In the genomic region with DNA sequence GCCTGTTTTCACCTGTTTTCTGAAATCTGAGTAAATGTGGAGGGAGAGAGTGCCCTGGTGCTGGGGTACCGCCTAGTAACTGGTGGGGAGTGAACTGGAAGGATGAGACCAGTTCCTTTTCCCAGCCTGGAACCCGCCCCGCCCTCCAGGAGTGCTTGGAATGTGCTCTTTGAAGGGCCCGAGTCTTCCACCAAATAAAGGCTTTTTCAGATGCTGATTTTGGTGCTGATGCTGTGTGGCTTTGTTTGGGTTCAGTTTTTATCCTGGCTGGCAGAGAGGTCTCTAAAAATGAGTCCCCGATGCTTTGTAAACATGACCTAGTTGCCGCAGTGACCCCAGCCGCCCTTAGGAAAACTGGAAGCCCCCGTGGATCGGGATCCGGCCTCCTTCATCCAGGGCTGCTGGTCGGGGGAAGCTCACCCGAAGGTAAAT, we compare ENCODE assay signal across 19 cellular contexts. TPM values are rescaled to one million over a fixed set of nuclear protein-coding genes. Genes with fewer than 3 reads are reported as not detected.
A peak's percentile ranks its signal among the peaks of the same experiment; 100 is the strongest.
DNase-seq lines count a peak whose midpoint lies in the region; ATAC-seq and TF ChIP-seq lines count a peak whose summit lies in the region.
"Had no signal": no experiment of that assay in that cellular context is flagged by ENCODE, and none has a peak within 500 bp of the region (broad histone marks: within the 10 kb centered on the region; RNA-seq: fewer than 3 reads in every experiment).

No MANE protein-coding gene starts in this region.

- DNase-seq in activated T-cell treated with anti-CD3 and anti-CD28 coated beads, Interleukin-2, amount 50 U/mL, for 24 hours: no peak
- DNase-seq in activated T-cell treated with anti-CD3 and anti-CD28 coated beads for 4 hours (no peak), endothelial cell (ENCODE audit: low spot score) (no peak), mesendoderm (peak; percentile 87), type B pancreatic cell (ENCODE audit: extremely low spot score, unreplicated experiment) (no peak), NCI-H1436 treated with DMSO at 0.1 percent for 48 hours (lab: John Stamatoyannopoulos, UW) (no peak), 8988T (no peak)
- DNase-seq: activated effector memory CD4-positive, alpha-beta T cell treated with anti-CD3 and anti-CD28 coated beads, Interleukin-2, amount 50 U/mL, for 16 hours; mammary epithelial cell; NCI-H2029 treated with DMSO at 0.1 percent for 48 hours had no signal

- H3K18ac ChIP-seq in mesendoderm (ENCODE audit: low read length): peak overlapping the region; percentile 57

- no peaks in the 10 kb centered on the region for H3K79me2 ChIP-seq in mesendoderm (ENCODE audit: control insufficient read depth, insufficient read depth, low read length)

- no peak overlapping the region for H3K23ac ChIP-seq in mesendoderm (ENCODE audit: low read length)

- H3K4ac ChIP-seq in mesendoderm (ENCODE audit: low read depth, low read length): no peak overlapping the region

- peak overlapping the region; percentile 34 for H3K4me2 ChIP-seq in mesendoderm (ENCODE audit: low read length)
- H3K4me2 ChIP-seq: hepatocyte had no signal

- no peaks in the 10 kb centered on the region for H3K27me3 Mint-ChIP-seq in activated T-cell treated with anti-CD3 and anti-CD28 coated beads, Interleukin-2, amount 50 U/mL, for 24 hours
- H3K27me3 Mint-ChIP-seq in endothelial cell (ENCODE audit: unreplicated experiment): peaks cover 8% of the 10 kb centered on the region
- no peaks in the 10 kb centered on the region for H3K27me3 Mint-ChIP-seq in type B pancreatic cell

- peaks cover 65% of the 10 kb centered on the region for H3K4me1 Mint-ChIP-seq in activated T-cell treated with anti-CD3 and anti-CD28 coated beads, Interleukin-2, amount 50 U/mL, for 24 hours (ENCODE audit: low read depth)
- H3K4me1 Mint-ChIP-seq in endothelial cell (ENCODE audit: unreplicated experiment) (peaks cover 60% of the 10 kb centered on the region), type B pancreatic cell (ENCODE audit: unreplicated experiment) (peaks cover 51% of the 10 kb centered on the region)

- peak overlapping the region; percentile 48 for H3K9ac ChIP-seq in mesendoderm (ENCODE audit: low read length)

- no peak for TF ChIP-seq CTCF in endothelial cell (IDR thresholded peaks at IDR 0.05; ENCODE audit: unreplicated experiment)
- TF ChIP-seq CTCF in type B pancreatic cell (conservative IDR thresholded peaks at IDR 0.05): no peak

- no peak overlapping the region for H2AK5ac ChIP-seq in mesendoderm (ENCODE audit: low read length)

- H4K5ac ChIP-seq in mesendoderm (ENCODE audit: low read length): no peak overlapping the region

- ATAC-seq in GM18868 (IDR thresholded peaks at IDR 0.05; ENCODE audit: unreplicated experiment): no peak
- ATAC-seq: Panc1 had no signal

- H2BK120ac ChIP-seq in mesendoderm (ENCODE audit: low read depth, low read length): no peak overlapping the region

- no peak overlapping the region for H2BK5ac ChIP-seq in mesendoderm (ENCODE audit: low read length)

- H2BK15ac ChIP-seq in mesendoderm (replicated peaks; ENCODE audit: low read depth): no peak overlapping the region

- peaks cover 13% of the 10 kb centered on the region for H3K4me1 ChIP-seq in mesendoderm (ENCODE audit: control insufficient read depth, low read depth, low read length)

- H3K4me3 ChIP-seq in mesendoderm (ENCODE audit: low read length): no peak overlapping the region
- H3K4me3 ChIP-seq: ascending aorta, esophagus muscularis mucosa, hepatocyte, tibial nerve had no signal

- no CpG with 5 or more reads among the region's 12 CpGs for WGBS in mesendoderm (ENCODE audit: extremely low coverage, insufficient coverage, low lambda C conversion rate)

- H3K56ac ChIP-seq in mesendoderm (ENCODE audit: low read length): peak overlapping the region; percentile 73

- H3K36me3 Mint-ChIP-seq in activated T-cell treated with anti-CD3 and anti-CD28 coated beads, Interleukin-2, amount 50 U/mL, for 24 hours (ENCODE audit: low read depth): peaks cover 30% of the 10 kb centered on the region
- H3K36me3 Mint-ChIP-seq in endothelial cell (ENCODE audit: low read depth, unreplicated experiment) (peaks cover 23% of the 10 kb centered on the region), type B pancreatic cell (peaks cover 21% of the 10 kb centered on the region)

- no peak overlapping the region for H3K4me3 Mint-ChIP-seq in activated T-cell treated with anti-CD3 and anti-CD28 coated beads, Interleukin-2, amount 50 U/mL, for 24 hours
- H3K4me3 Mint-ChIP-seq in endothelial cell (ENCODE audit: unreplicated experiment): peak overlapping the region; percentile 16
- peak overlapping the region; percentile 56 for H3K4me3 Mint-ChIP-seq in type B pancreatic cell

- H3K27me3 ChIP-seq in mesendoderm (ENCODE audit: insufficient read depth, low read length, poor library complexity): no peaks in the 10 kb centered on the region
- H3K27me3 ChIP-seq: ascending aorta, esophagus muscularis mucosa, hepatocyte, neutrophil, tibial nerve had no signal

- no peaks in the 10 kb centered on the region for H3K36me3 ChIP-seq in mesendoderm (ENCODE audit: control insufficient read depth, insufficient read depth, low read length)
- H3K36me3 ChIP-seq: neutrophil had no signal

- H4K8ac ChIP-seq in mesendoderm (ENCODE audit: low read depth, low read length): no peak overlapping the region

- peaks cover 21% of the 10 kb centered on the region for H3K79me1 ChIP-seq in mesendoderm (ENCODE audit: low read length)

- peak overlapping the region; percentile 70 for H3K27ac ChIP-seq in mesendoderm (ENCODE audit: low read depth, low read length)
- H3K27ac ChIP-seq: C4-2B, hepatocyte, neutrophil, VCaP had no signal

- H3K27ac Mint-ChIP-seq in activated T-cell treated with anti-CD3 and anti-CD28 coated beads, Interleukin-2, amount 50 U/mL, for 24 hours: peak overlapping the region; percentile 4
- peak overlapping the region; percentile 99 for H3K27ac Mint-ChIP-seq in endothelial cell (ENCODE audit: unreplicated experiment)
- no peak overlapping the region for H3K27ac Mint-ChIP-seq in type B pancreatic cell

- no peaks in the 10 kb centered on the region for H3K9me3 Mint-ChIP-seq in activated T-cell treated with anti-CD3 and anti-CD28 coated beads, Interleukin-2, amount 50 U/mL, for 24 hours
- no peaks in the 10 kb centered on the region for H3K9me3 Mint-ChIP-seq in endothelial cell (ENCODE audit: unreplicated experiment)
- H3K9me3 Mint-ChIP-seq in type B pancreatic cell: no peaks in the 10 kb centered on the region

RNA-seq across cellular contexts. Expression of a gene that starts 25.9 kb away (rescaled TPM):
- 73.8 TPM for total RNA-seq in endothelial cell (ENCODE audit: unreplicated experiment)
- 4.5 TPM for polyA plus RNA-seq in mesendoderm (2013, experiment 1 of 2)
- 4.1 TPM for polyA plus RNA-seq in mesendoderm (2013, experiment 2 of 2)
- 55.1 and 55.2 TPM in 2 replicates for total RNA-seq in type B pancreatic cell (ENCODE audit: low replicate concordance)
